In the genomic region with DNA sequence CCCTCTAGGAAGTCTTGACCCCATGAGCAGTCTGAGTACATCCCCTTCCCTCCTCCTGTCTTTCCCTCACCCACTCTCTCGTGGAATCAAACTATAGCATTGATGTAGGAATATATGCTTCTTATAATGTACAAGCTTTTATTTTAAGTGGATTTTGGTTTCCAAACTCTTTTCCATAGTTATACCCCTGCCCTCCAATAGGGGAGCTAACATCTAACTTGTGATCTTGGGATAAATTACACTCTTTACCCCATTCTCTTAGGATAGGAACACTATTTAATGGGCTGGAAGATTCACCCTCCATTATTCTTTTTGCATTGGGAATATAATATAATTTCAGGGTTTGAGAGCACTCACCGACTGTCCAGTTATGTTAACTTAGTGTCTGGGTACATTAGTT, we compare ENCODE assay signal across 29 cellular contexts.
DNase-seq lines count a peak whose midpoint lies in the region; ATAC-seq and TF ChIP-seq lines count a peak whose summit lies in the region.
"Had no signal": no experiment of that assay in that cellular context is flagged by ENCODE, and none has a peak within 500 bp of the region (broad histone marks: within the 10 kb centered on the region; RNA-seq: fewer than 3 reads in every experiment).

No MANE protein-coding gene starts in this region.

- no peak overlapping the region for H3K27ac ChIP-seq in SK-N-SH (ENCODE audit: low read depth in 2 of 2, low read length in 1 of 2)
- H3K27ac ChIP-seq in OCI-LY7 (ENCODE audit: low read depth, low read length, poor library complexity, severe bottlenecking), result no peak overlapping the region
- no peak overlapping the region for H3K27ac ChIP-seq in endodermal cell (ENCODE audit: low read depth, low read length)
- H3K27ac ChIP-seq in smooth muscle cell (ENCODE audit: low read depth), result no peak overlapping the region
- H3K27ac ChIP-seq in right lobe of liver, result no peak overlapping the region
- H3K27ac ChIP-seq: HL-60, neutrophil, prostate gland, thoracic aorta, vagina, WERI-Rb-1 had no signal

- H3K27me3 Mint-ChIP-seq in endodermal cell (ENCODE audit: insufficient read depth), result peaks cover 3% of the 10 kb centered on the region
- H3K27me3 Mint-ChIP-seq in activated CD8-positive, alpha-beta T cell treated with anti-CD3 and anti-CD28 coated beads for 36 hours, result peaks cover 11% of the 10 kb centered on the region

- no peak for TF ChIP-seq POLR2A in right lobe of liver (IDR thresholded peaks at IDR 0.05)

- H3K36me3 Mint-ChIP-seq in endodermal cell (ENCODE audit: low read depth), result no peaks in the 10 kb centered on the region
- no peaks in the 10 kb centered on the region for H3K36me3 Mint-ChIP-seq in activated CD8-positive, alpha-beta T cell treated with anti-CD3 and anti-CD28 coated beads for 36 hours (ENCODE audit: low read depth)

- H2AFZ ChIP-seq in SK-N-SH (ENCODE audit: low read depth), result no peak overlapping the region
- no peak overlapping the region for H2AFZ ChIP-seq in OCI-LY7 (ENCODE audit: low read length)
- H2AFZ ChIP-seq in smooth muscle cell (ENCODE audit: low read depth), result no peak overlapping the region

- peaks cover 15% of the 10 kb centered on the region for H3K4me1 Mint-ChIP-seq in endodermal cell
- H3K4me1 Mint-ChIP-seq in activated CD8-positive, alpha-beta T cell treated with anti-CD3 and anti-CD28 coated beads for 36 hours (ENCODE audit: low read depth), result no peaks in the 10 kb centered on the region
- H3K4me1 Mint-ChIP-seq: activated CD4-positive, alpha-beta T cell treated with anti-CD3 and anti-CD28 coated beads, Interleukin-2, amount 10 ng/mL, durations not matched to agents 24 days and 14 days; activated naive CD8-positive, alpha-beta T cell treated with anti-CD3 and anti-CD28 coated beads, Interleukin-2, amount 50 U/mL, for 24 hours had no signal

- POLR2A ChIA-PET in SK-N-SH (lab: Yijun Ruan, JAX) (no interaction called here), OCI-LY7 (lab: Charles Lee) (no interaction called here)
- POLR2A ChIA-PET in activated CD8-positive, alpha-beta T cell treated with anti-CD3 and anti-CD28 coated beads for 36 hours (lab: Charles Lee), result no interaction called here

- H4K20me1 ChIP-seq in SK-N-SH (ENCODE audit: insufficient read depth) (no peaks in the 10 kb centered on the region), OCI-LY7 (ENCODE audit: insufficient read depth, low read length) (no peaks in the 10 kb centered on the region), smooth muscle cell (ENCODE audit: low read depth) (no peaks in the 10 kb centered on the region)

- H3K4me1 ChIP-seq in SK-N-SH (ENCODE audit: control insufficient read depth in 1 of 2, insufficient read depth in 2 of 2, low read depth in 1 of 2, low read length in 1 of 2) (peaks cover 0 to 2% of the 10 kb centered on the region in 2 experiments; a peak in 1 of 4 replicates), OCI-LY7 (ENCODE audit: insufficient read depth, low read length, poor library complexity, severe bottlenecking) (no peaks in the 10 kb centered on the region), endodermal cell (ENCODE audit: control insufficient read depth, insufficient read depth, low read length) (no peaks in the 10 kb centered on the region), smooth muscle cell (ENCODE audit: low read depth) (peaks cover 5% of the 10 kb centered on the region), right lobe of liver (no peaks in the 10 kb centered on the region)
- H3K4me1 ChIP-seq: prostate gland, vagina had no signal

- H3K9me3 Mint-ChIP-seq in endodermal cell, result peaks cover 3% of the 10 kb centered on the region
- peaks cover 4% of the 10 kb centered on the region for H3K9me3 Mint-ChIP-seq in activated CD8-positive, alpha-beta T cell treated with anti-CD3 and anti-CD28 coated beads for 36 hours

- 34% methylated on average over 2 of the region's 2 CpGs for WGBS in SK-N-SH (ENCODE audit: low lambda C conversion rate)
- WGBS in endodermal cell (ENCODE audit: insufficient coverage in 1 of 2, insufficient read length in 1 of 2), 2 experiments, result 85% methylated on average over 1 of the region's 2 CpGs; no CpG with 5 or more reads in 1 of the 2 experiments
- 47% methylated on average over 2 of the region's 2 CpGs for WGBS in smooth muscle cell (ENCODE audit: low lambda C conversion rate)
- 0% methylated on average over 1 of the region's 2 CpGs for WGBS in right lobe of liver (ENCODE audit: insufficient coverage, low coverage, low lambda C conversion rate, missing lambda C conversion rate)

- H3K9me2 ChIP-seq in SK-N-SH (no peaks in the 10 kb centered on the region), OCI-LY7 (ENCODE audit: insufficient read depth, low read length) (no peaks in the 10 kb centered on the region)

- H3K4me3 ChIP-seq in SK-N-SH (ENCODE audit: low read depth in 2 of 2, low read length in 1 of 2), result no peak overlapping the region
- H3K4me3 ChIP-seq in OCI-LY7 (ENCODE audit: low read depth, low read length, poor library complexity, severe bottlenecking), result no peak overlapping the region
- H3K4me3 ChIP-seq in endodermal cell (ENCODE audit: low read length), result no peak overlapping the region
- no peak overlapping the region for H3K4me3 ChIP-seq in smooth muscle cell
- H3K4me3 ChIP-seq in right lobe of liver, result no peak overlapping the region
- H3K4me3 ChIP-seq: prostate gland, thoracic aorta, vagina had no signal

- H3K9me3 ChIP-seq in SK-N-SH (no peaks in the 10 kb centered on the region), OCI-LY7 (ENCODE audit: low read length) (no peaks in the 10 kb centered on the region), endodermal cell (ENCODE audit: control insufficient read depth, low read length) (no peaks in the 10 kb centered on the region), smooth muscle cell (replicated peaks; ENCODE audit: low read depth) (no peaks in the 10 kb centered on the region), right lobe of liver (no peaks in the 10 kb centered on the region)
- H3K9me3 ChIP-seq: neutrophil, prostate gland, thoracic aorta, vagina had no signal

- no peaks in the 10 kb centered on the region for H3K27me3 ChIP-seq in SK-N-SH (ENCODE audit: insufficient read depth)
- H3K27me3 ChIP-seq in endodermal cell (ENCODE audit: control insufficient read depth, insufficient read depth, low read length, poor library complexity, severe bottlenecking), result no peaks in the 10 kb centered on the region
- H3K27me3 ChIP-seq in smooth muscle cell (ENCODE audit: low read depth), result no peaks in the 10 kb centered on the region
- no peaks in the 10 kb centered on the region for H3K27me3 ChIP-seq in right lobe of liver
- H3K27me3 ChIP-seq: neutrophil, vagina had no signal

- no peaks in the 10 kb centered on the region for H3F3A ChIP-seq in SK-N-SH (replicated peaks; ENCODE audit: insufficient read depth)
- no peaks in the 10 kb centered on the region for H3F3A ChIP-seq in smooth muscle cell (ENCODE audit: low read depth)

- no peak for TF ChIP-seq EP300 in SK-N-SH (IDR thresholded peaks at IDR 0.05; ENCODE audit: borderline replicate concordance in 1 of 2, low read depth in 1 of 2, low read length in 1 of 2)

- no peak overlapping the region for H3K27ac Mint-ChIP-seq in endodermal cell
- H3K27ac Mint-ChIP-seq in activated CD8-positive, alpha-beta T cell treated with anti-CD3 and anti-CD28 coated beads for 36 hours, result no peak overlapping the region
- H3K27ac Mint-ChIP-seq: activated CD4-positive, alpha-beta T cell treated with anti-CD3 and anti-CD28 coated beads, Interleukin-2, amount 10 ng/mL, durations not matched to agents 24 days and 14 days; activated naive CD8-positive, alpha-beta T cell treated with anti-CD3 and anti-CD28 coated beads, Interleukin-2, amount 50 U/mL, for 24 hours; activated T-cell treated with anti-CD3 and anti-CD28 coated beads, Interleukin-2, amount 50 U/mL, for 24 hours had no signal

- no TSS peak for BruUV-seq in OCI-LY7 (replicated peaks; lab: Mats Ljungman, UMichigan)

- peak; percentile 31 for TF ChIP-seq CTCF in SK-N-SH (IDR thresholded peaks at IDR 0.05)
- TF ChIP-seq CTCF in OCI-LY7 (conservative IDR thresholded peaks at IDR 0.05; ENCODE audit: low read length), result peak; percentile 26; the same call in 1 of the 2 replicates
- peak; percentile 74 for TF ChIP-seq CTCF in endodermal cell (conservative IDR thresholded peaks at IDR 0.05)
- peak; percentile 25 for TF ChIP-seq CTCF in smooth muscle cell (IDR thresholded peaks at IDR 0.05; ENCODE audit: borderline replicate concordance, insufficient read depth, poor library complexity, severe bottlenecking)
- TF ChIP-seq CTCF in right lobe of liver (IDR thresholded peaks at IDR 0.05), result peak in 1 of 4 donors; percentile 14
- no peak for TF ChIP-seq CTCF in activated CD8-positive, alpha-beta T cell treated with anti-CD3 and anti-CD28 coated beads for 36 hours (IDR thresholded peaks at IDR 0.05)

- intact Hi-C loops in OCI-LY7 (cut with micrococcal nuclease; ENCODE audit: unreplicated experiment), result no loop called here
- intact Hi-C loops in right lobe of liver (cut with DNase I), result no loop called here
- intact Hi-C loops in activated CD8-positive, alpha-beta T cell treated with anti-CD3 and anti-CD28 coated beads for 36 hours (cut with micrococcal nuclease), result no loop called here

- no peak overlapping the region for H3K4me2 ChIP-seq in SK-N-SH
- no peak overlapping the region for H3K4me2 ChIP-seq in OCI-LY7 (ENCODE audit: low read length)
- H3K4me2 ChIP-seq in smooth muscle cell, result no peak overlapping the region

- no peak for TF ChIP-seq RAD21 in SK-N-SH (IDR thresholded peaks at IDR 0.05; ENCODE audit: low read length)

- no peak overlapping the region for H3K4me3 Mint-ChIP-seq in endodermal cell
- H3K4me3 Mint-ChIP-seq in activated CD8-positive, alpha-beta T cell treated with anti-CD3 and anti-CD28 coated beads for 36 hours, result no peak overlapping the region
- H3K4me3 Mint-ChIP-seq: activated CD4-positive, alpha-beta T cell treated with anti-CD3 and anti-CD28 coated beads, Interleukin-2, amount 10 ng/mL, durations not matched to agents 24 days and 14 days; activated naive CD8-positive, alpha-beta T cell treated with anti-CD3 and anti-CD28 coated beads, Interleukin-2, amount 50 U/mL, for 24 hours; activated T-cell treated with anti-CD3 and anti-CD28 coated beads, Interleukin-2, amount 50 U/mL, for 24 hours had no signal

- CTCF ChIA-PET in SK-N-SH (lab: Yijun Ruan, JAX) (no interaction called here), OCI-LY7 (lab: Charles Lee; ENCODE audit: unreplicated experiment) (no interaction called here)
- CTCF ChIA-PET in activated CD8-positive, alpha-beta T cell treated with anti-CD3 and anti-CD28 coated beads for 36 hours (lab: Charles Lee), result no interaction called here

- H3K9ac ChIP-seq in SK-N-SH (no peak overlapping the region), endodermal cell (ENCODE audit: extremely low read depth, low read length, poor library complexity, severe bottlenecking) (no peak overlapping the region), smooth muscle cell (ENCODE audit: low read depth) (no peak overlapping the region)

- H3K79me2 ChIP-seq in SK-N-SH (ENCODE audit: insufficient read depth) (no peaks in the 10 kb centered on the region), OCI-LY7 (ENCODE audit: insufficient read depth, low read depth, low read length) (no peaks in the 10 kb centered on the region), smooth muscle cell (ENCODE audit: low read depth) (no peaks in the 10 kb centered on the region)

- H3K36me3 ChIP-seq in SK-N-SH (replicated peaks in 1 of 2; ENCODE audit: control insufficient read depth in 1 of 2, insufficient read depth in 2 of 2, low read length in 1 of 2) (no peaks in the 10 kb centered on the region), OCI-LY7 (ENCODE audit: insufficient read depth, low read length) (no peaks in the 10 kb centered on the region), endodermal cell (ENCODE audit: control insufficient read depth, insufficient read depth, low read length) (no peaks in the 10 kb centered on the region), smooth muscle cell (ENCODE audit: low read depth) (no peaks in the 10 kb centered on the region), right lobe of liver (no peaks in the 10 kb centered on the region)
- H3K36me3 ChIP-seq: neutrophil, prostate gland, thoracic aorta, vagina, WERI-Rb-1 had no signal

- DNase-seq in SK-N-SH (no peak), OCI-LY7 (ENCODE audit: low spot score) (no peak), endodermal cell (no peak), smooth muscle cell (lab: John Stamatoyannopoulos, UW; ENCODE audit: unreplicated experiment) (no peak), right lobe of liver (no peak)
- DNase-seq in activated CD8-positive, alpha-beta T cell treated with anti-CD3 and anti-CD28 coated beads for 36 hours, result no peak
- DNase-seq: 8988T; activated CD4-positive, alpha-beta T cell treated with anti-CD3 and anti-CD28 coated beads, Interleukin-2, amount 10 ng/mL, durations not matched to agents 24 days and 14 days; activated gamma-delta T cell treated with Interleukin-2 at 50 U/mL for 16 hours; activated naive CD8-positive, alpha-beta T cell treated with anti-CD3 and anti-CD28 coated beads, Interleukin-2, amount 50 U/mL, for 24 hours; activated T-cell treated with anti-CD3 and anti-CD28 coated beads, Interleukin-2, amount 50 U/mL, for 24 hours; DMS53; effector CD4-positive, alpha-beta T cell; GDM1; Kasumi-1; NCI-H146; NCI-H446 treated with DMSO at 0.1 percent for 48 hours; Right ventricle myocardium superior; stimulated activated naive CD8-positive, alpha-beta T cell treated with anti-CD3 and anti-CD28 coated beads, Interleukin-15, Interleukin-2, amounts not matched to agents 100 U/mL and 50 U/mL, for 24 hours; SW 1271; T-helper 9 cell; WERI-Rb-1 had no signal

- no peak for ATAC-seq in SK-N-SH treated with all-trans-retinoic acid at 6 μM for 48 hours
- ATAC-seq in right lobe of liver, result no peak
- no peak for ATAC-seq in activated CD8-positive, alpha-beta T cell treated with anti-CD3 and anti-CD28 coated beads for 36 hours
- ATAC-seq in HG02642 (IDR thresholded peaks at IDR 0.05; ENCODE audit: poor library complexity, unreplicated experiment), result no peak
- ATAC-seq: activated naive CD8-positive, alpha-beta T cell treated with anti-CD3 and anti-CD28 coated beads, Interleukin-2, amount 50 U/mL, for 24 hours; stimulated activated naive CD8-positive, alpha-beta T cell treated with anti-CD3 and anti-CD28 coated beads, Interleukin-15, Interleukin-2, amounts not matched to agents 100 U/mL and 50 U/mL, for 24 hours had no signal
